8 cellular contexts compared by ENCODE assay signal in genomic region chr11:693415-693831, GRCh38. TPM values are rescaled to one million over a fixed set of nuclear protein-coding genes. Genes with fewer than 3 reads are reported as not detected.
DNase-seq lines count a peak whose midpoint lies in the region; TF ChIP-seq lines count a peak whose summit lies in the region.

No MANE protein-coding gene starts in this region.

- peaks cover 56% of the 10 kb centered on the region for H3K79me2 ChIP-seq in KMS-11 (ENCODE audit: insufficient read depth, low read depth)
- peaks cover 66% of the 10 kb centered on the region for H3K79me2 ChIP-seq in neural progenitor cell (ENCODE audit: low read depth)

- no peak for DNase-seq in Caco-2
- no peak for DNase-seq in MCF 10A (ENCODE audit: unreplicated experiment)
- DNase-seq in neural progenitor cell (ENCODE audit: low spot score), result peak; percentile 35
- no peak for DNase-seq in C1 segment of cervical spinal cord (lab: John Stamatoyannopoulos, UW)
- no peak for DNase-seq in stimulated activated CD4-positive, alpha-beta T cell treated with anti-CD3 and anti-CD28 coated beads, Interleukin-2, amount 100 ng/mL, for 48 hours
- DNase-seq in DMS114 treated with DMSO at 0.1 percent for 48 hours (lab: John Stamatoyannopoulos, UW; ENCODE audit: unreplicated experiment), result no peak
- DNase-seq in AG20443 (ENCODE audit: low spot score), result no peak

- BruUV-seq in Caco-2 (replicated peaks; lab: Mats Ljungman, UMichigan) (no TSS peak), MCF 10A (replicated peaks; lab: Mats Ljungman, UMichigan) (no TSS peak)

- peaks cover 58% of the 10 kb centered on the region for H3K36me3 Mint-ChIP-seq in Caco-2 (ENCODE audit: insufficient read depth, unreplicated experiment)
- H3K36me3 Mint-ChIP-seq in MCF 10A (ENCODE audit: insufficient read depth, unreplicated experiment), result peaks cover 45% of the 10 kb centered on the region
- peaks cover 9% of the 10 kb centered on the region for H3K36me3 Mint-ChIP-seq in neural progenitor cell

- H3K9ac ChIP-seq in KMS-11 (no peak overlapping the region), neural progenitor cell (no peak overlapping the region)

- H3K27me3 ChIP-seq in Caco-2 (replicated peaks; ENCODE audit: control insufficient read depth, insufficient read depth, low read length) (no peaks in the 10 kb centered on the region), KMS-11 (ENCODE audit: insufficient read depth, low read depth) (no peaks in the 10 kb centered on the region), neural progenitor cell (no peaks in the 10 kb centered on the region)

- H3K4me1 Mint-ChIP-seq in Caco-2 (ENCODE audit: low read depth, unreplicated experiment) (peaks cover 15% of the 10 kb centered on the region), MCF 10A (ENCODE audit: insufficient read depth, unreplicated experiment) (peaks cover 32% of the 10 kb centered on the region), neural progenitor cell (peaks cover 37% of the 10 kb centered on the region)

- H3K27ac ChIP-seq in KMS-11 (no peak overlapping the region), neural progenitor cell (peak overlapping the region; percentile 7)

- H4K20me1 ChIP-seq in KMS-11 (ENCODE audit: insufficient read depth) (no peaks in the 10 kb centered on the region), neural progenitor cell (ENCODE audit: low read depth) (peaks cover 33% of the 10 kb centered on the region)

- H3K27ac Mint-ChIP-seq in Caco-2 (ENCODE audit: unreplicated experiment) (peak overlapping the region; percentile 97), MCF 10A (ENCODE audit: low read depth, unreplicated experiment) (peak overlapping the region; percentile 98), neural progenitor cell (peak overlapping the region; percentile 81)

- intact Hi-C loops in Caco-2 (cut with micrococcal nuclease; ENCODE audit: unreplicated experiment), result loop anchor here (10.0 kb wide), 1 partner anchor 129 kb away; the partner anchor contains the start of genes LMNTD2 and RASSF7
- intact Hi-C loops in MCF 10A (cut with micrococcal nuclease), result no loop called here

- peak overlapping the region; percentile 7; the same call in 1 of the 2 replicates for H3K4me2 ChIP-seq in KMS-11
- H3K4me2 ChIP-seq in neural progenitor cell, result peak overlapping the region; percentile 67

- H3K27me3 Mint-ChIP-seq in Caco-2 (ENCODE audit: insufficient read depth, unreplicated experiment) (no peaks in the 10 kb centered on the region), MCF 10A (ENCODE audit: insufficient read depth, unreplicated experiment) (no peaks in the 10 kb centered on the region), neural progenitor cell (ENCODE audit: insufficient read depth, low read depth) (peaks cover 6% of the 10 kb centered on the region)

- H2AFZ ChIP-seq in KMS-11 (ENCODE audit: low read depth) (no peak overlapping the region), neural progenitor cell (replicated peaks) (no peak overlapping the region)

- H3K9me3 ChIP-seq in Caco-2 (no peaks in the 10 kb centered on the region), neural progenitor cell (ENCODE audit: low read depth) (no peaks in the 10 kb centered on the region)

- peaks cover 4% of the 10 kb centered on the region; the same call in 1 of the 2 replicates for H3K36me3 ChIP-seq in Caco-2 (ENCODE audit: control insufficient read depth, insufficient read depth, low read length)
- H3K36me3 ChIP-seq in KMS-11 (ENCODE audit: insufficient read depth), result no peaks in the 10 kb centered on the region
- H3K36me3 ChIP-seq in neural progenitor cell, result no peaks in the 10 kb centered on the region

- POLR2A ChIA-PET in Caco-2 (lab: Charles Lee), result interaction anchor here (0.5 to 0.6 kb wide), 2 partner anchors 37 to 116 kb away, joined by 4 to 5 read pairs; partner anchors contain the start of gene RPLP2
- POLR2A ChIA-PET in MCF 10A (lab: Yijun Ruan, JAX), result interaction anchor here (0.7 to 5.8 kb wide), 6 partner anchors 11 to 118 kb away, joined by 3 to 96 read pairs (median 3); partner anchors contain the start of gene TALDO1

- peaks cover 24% of the 10 kb centered on the region for H3F3A ChIP-seq in neural progenitor cell (ENCODE audit: low read depth)

- TF ChIP-seq CTCF in Caco-2 (IDR thresholded peaks at IDR 0.05; ENCODE audit: insufficient read depth in 1 of 2, low read depth in 1 of 2, low read length in 1 of 2, severe bottlenecking in 1 of 2, unreplicated experiment in 1 of 2), result no peak
- no peak for TF ChIP-seq CTCF in KMS-11 (conservative IDR thresholded peaks at IDR 0.05; ENCODE audit: low read depth, low read length)
- TF ChIP-seq CTCF in MCF 10A (IDR thresholded peaks at IDR 0.05; ENCODE audit: unreplicated experiment), result no peak
- no peak for TF ChIP-seq CTCF in neural progenitor cell (IDR thresholded peaks at IDR 0.05)

- H3K9me3 Mint-ChIP-seq in Caco-2 (ENCODE audit: unreplicated experiment) (no peaks in the 10 kb centered on the region), MCF 10A (ENCODE audit: unreplicated experiment) (no peaks in the 10 kb centered on the region), neural progenitor cell (peaks cover 2% of the 10 kb centered on the region)

- H3K4me3 ChIP-seq in Caco-2 (ENCODE audit: low read depth, low read length) (0 out of 2 replicates have a peak overlapping the region, but pooled peaks have one; percentile 2), KMS-11 (IDR thresholded peaks at IDR 0.05; ENCODE audit: insufficient read depth, low read depth, low read length) (no peak overlapping the region), neural progenitor cell (peak overlapping the region; percentile 77)

- H3K4me3 Mint-ChIP-seq in Caco-2 (ENCODE audit: unreplicated experiment) (peak overlapping the region; percentile 86), MCF 10A (ENCODE audit: unreplicated experiment) (peak overlapping the region; percentile 81), neural progenitor cell (peak overlapping the region; percentile 86)

- peaks cover 10% of the 10 kb centered on the region for H3K4me1 ChIP-seq in Caco-2
- peaks cover 30% of the 10 kb centered on the region for H3K4me1 ChIP-seq in KMS-11 (ENCODE audit: low read depth, poor library complexity, severe bottlenecking)
- H3K4me1 ChIP-seq in neural progenitor cell, result peaks cover 22% of the 10 kb centered on the region

- CTCF ChIA-PET in Caco-2 (lab: Charles Lee) (interaction anchor here (0.6 to 0.8 kb wide), 2 partner anchors 139 to 225 kb away, joined by 7 to 9 read pairs; no protein-coding TSS in a partner anchor), MCF 10A (lab: Yijun Ruan, JAX) (interaction anchor here (0.8 kb wide), 1 partner anchor 33 kb away, joined by 3 read pairs; no protein-coding TSS in a partner anchor)

RNA-seq across cellular contexts. Expression of gene DEAF1, which starts 1.6 kb away (rescaled TPM):
- total RNA-seq in Caco-2 (2022), result 50.6 and 56.6 TPM in 2 replicates
- total RNA-seq in MCF 10A (2022), result 46.8 and 54.1 TPM in 2 replicates
- total RNA-seq in neural progenitor cell (ENCODE audit: low replicate concordance), result 38.4 and 66.4 TPM in 2 replicates

RNA-seq across cellular contexts. Expression of gene TMEM80, which starts 2.2 kb away (rescaled TPM):
- total RNA-seq in Caco-2 (2022) (70.3 and 74.7 TPM in 2 replicates), MCF 10A (2022) (12.2 and 12.8 TPM in 2 replicates), neural progenitor cell (ENCODE audit: low replicate concordance) (38.7 and 42.7 TPM in 2 replicates)

RNA-seq across cellular contexts. Expression of gene EPS8L2, which starts 12.6 kb away (rescaled TPM):
- 203 and 224 TPM in 2 replicates for total RNA-seq in Caco-2 (2022)
- total RNA-seq in MCF 10A (2022), result 109 and 119 TPM in 2 replicates
- total RNA-seq in neural progenitor cell (ENCODE audit: low replicate concordance), result 3.3 and 11.0 TPM in 2 replicates

RNA-seq across cellular contexts. Expression of gene TALDO1, which starts 53.8 kb away (rescaled TPM):
- total RNA-seq in Caco-2 (2022) (293 and 300 TPM in 2 replicates), MCF 10A (2022) (93.8 and 137 TPM in 2 replicates), neural progenitor cell (ENCODE audit: low replicate concordance) (101 and 114 TPM in 2 replicates)

RNA-seq across cellular contexts. Expression of gene DRD4, which starts 56.4 kb away (rescaled TPM):
- total RNA-seq in Caco-2 (2022) (1.0 and 1.1 TPM in 2 replicates), MCF 10A (2022) (0.44 and 1.3 TPM in 2 replicates), neural progenitor cell (ENCODE audit: low replicate concordance) (0.97 and 6.6 TPM in 2 replicates)
